Comparison of ENCODE assay signal across 8 cellular contexts in the genomic region with DNA sequence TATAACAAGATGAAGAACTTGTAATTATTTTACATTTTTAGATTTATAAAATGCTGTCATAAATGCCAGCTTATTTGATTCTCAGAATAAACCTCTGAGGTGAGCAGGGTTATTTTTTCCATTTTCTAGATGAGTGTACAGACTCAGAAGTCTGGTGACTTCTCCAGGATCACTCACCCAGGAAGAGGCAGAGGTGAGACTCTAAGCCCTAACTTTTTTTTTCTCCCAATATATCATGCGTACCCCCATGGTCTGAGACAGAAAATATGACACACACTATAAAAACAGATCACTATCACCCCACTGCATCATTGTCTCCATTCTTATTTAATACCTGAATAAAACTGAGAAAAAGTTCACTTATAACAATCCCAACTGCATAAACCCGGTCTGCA. TPM values are rescaled to one million over a fixed set of nuclear protein-coding genes. Genes with fewer than 3 reads are reported as not detected.
DNase-seq lines count a peak whose midpoint lies in the region; ATAC-seq and TF ChIP-seq lines count a peak whose summit lies in the region.
"Not testable (repeated sequence)": the region's sequence is repeated elsewhere in the genome, so short reads cannot be mapped to it uniquely, and the experiment has no call there.

No MANE protein-coding gene starts in this region.

- H3K4me1 Mint-ChIP-seq in activated CD4-positive, alpha-beta T cell treated with anti-CD3 and anti-CD28 coated beads, Interleukin-2, amount 10 ng/mL, durations not matched to agents 24 days and 14 days: peaks cover 11% of the 10 kb centered on the region
- H3K4me1 Mint-ChIP-seq in activated T-cell treated with anti-CD3 and anti-CD28 coated beads, Interleukin-2, amount 50 U/mL, for 72 hours (ENCODE audit: low read depth): peaks cover 40% of the 10 kb centered on the region
- peaks cover 14% of the 10 kb centered on the region for H3K4me1 Mint-ChIP-seq in activated naive CD8-positive, alpha-beta T cell (ENCODE audit: low read depth)

- intact Hi-C loops in activated CD4-positive, alpha-beta T cell treated with anti-CD3 and anti-CD28 coated beads, Interleukin-2, amount 10 ng/mL, durations not matched to agents 24 days and 14 days (cut with micrococcal nuclease): not testable (repeated sequence)

- DNase-seq in activated CD4-positive, alpha-beta T cell treated with anti-CD3 and anti-CD28 coated beads, Interleukin-2, amount 10 ng/mL, durations not matched to agents 24 days and 14 days: not testable (repeated sequence)
- peak; percentile 3 to 27 for DNase-seq in activated T-cell treated with anti-CD3 and anti-CD28 coated beads, Interleukin-2, amount 50 U/mL, for 72 hours
- peak; percentile 26 for DNase-seq in stimulated activated CD4-positive, alpha-beta T cell treated with anti-CD3 and anti-CD28 coated beads, Interleukin-15, amount 100 ng/mL, for 24 hours
- DNase-seq in stimulated activated naive CD8-positive, alpha-beta T cell treated with anti-CD3 and anti-CD28 coated beads, Interleukin-15, Interleukin-2, amounts not matched to agents 100 U/mL and 50 U/mL, for 24 hours: peak; percentile 7

- H3K36me3 Mint-ChIP-seq in activated CD4-positive, alpha-beta T cell treated with anti-CD3 and anti-CD28 coated beads, Interleukin-2, amount 10 ng/mL, durations not matched to agents 24 days and 14 days (ENCODE audit: low read depth); activated T-cell treated with anti-CD3 and anti-CD28 coated beads, Interleukin-2, amount 50 U/mL, for 72 hours (ENCODE audit: insufficient read depth in 2 of 2); activated naive CD8-positive, alpha-beta T cell: not testable (repeated sequence)

- peak; percentile 39 for ATAC-seq in GM18505 (IDR thresholded peaks at IDR 0.05; ENCODE audit: unreplicated experiment)
- peak; percentile 36 for ATAC-seq in HG03039 (IDR thresholded peaks at IDR 0.05; ENCODE audit: unreplicated experiment)
- peak; percentile 36 for ATAC-seq in HG03442 (IDR thresholded peaks at IDR 0.05; ENCODE audit: unreplicated experiment)
- ATAC-seq in activated T-cell treated with anti-CD3 and anti-CD28 coated beads, Interleukin-2, amount 50 U/mL, for 72 hours (replicated peaks in 1 of 2): peak; percentile 90 to 92
- ATAC-seq in stimulated activated naive CD8-positive, alpha-beta T cell treated with anti-CD3 and anti-CD28 coated beads, Interleukin-15, Interleukin-2, amounts not matched to agents 100 U/mL and 50 U/mL, for 24 hours: peak; percentile 92

- not testable (repeated sequence) for H3K4me3 Mint-ChIP-seq in activated CD4-positive, alpha-beta T cell treated with anti-CD3 and anti-CD28 coated beads, Interleukin-2, amount 10 ng/mL, durations not matched to agents 24 days and 14 days
- H3K4me3 Mint-ChIP-seq in activated T-cell treated with anti-CD3 and anti-CD28 coated beads, Interleukin-2, amount 50 U/mL, for 72 hours: peak overlapping the region; percentile 50 to 55
- peak overlapping the region; percentile 21 for H3K4me3 Mint-ChIP-seq in activated naive CD8-positive, alpha-beta T cell

- not testable (repeated sequence) for H3K27me3 Mint-ChIP-seq in activated CD4-positive, alpha-beta T cell treated with anti-CD3 and anti-CD28 coated beads, Interleukin-2, amount 10 ng/mL, durations not matched to agents 24 days and 14 days; activated T-cell treated with anti-CD3 and anti-CD28 coated beads, Interleukin-2, amount 50 U/mL, for 72 hours (ENCODE audit: low read depth); activated naive CD8-positive, alpha-beta T cell

- not testable (repeated sequence) for H3K9me3 Mint-ChIP-seq in activated CD4-positive, alpha-beta T cell treated with anti-CD3 and anti-CD28 coated beads, Interleukin-2, amount 10 ng/mL, durations not matched to agents 24 days and 14 days; activated T-cell treated with anti-CD3 and anti-CD28 coated beads, Interleukin-2, amount 50 U/mL, for 72 hours; activated naive CD8-positive, alpha-beta T cell (ENCODE audit: low read depth)

- peak overlapping the region; percentile 23 for H3K27ac Mint-ChIP-seq in activated CD4-positive, alpha-beta T cell treated with anti-CD3 and anti-CD28 coated beads, Interleukin-2, amount 10 ng/mL, durations not matched to agents 24 days and 14 days
- not testable (repeated sequence) for H3K27ac Mint-ChIP-seq in activated T-cell treated with anti-CD3 and anti-CD28 coated beads, Interleukin-2, amount 50 U/mL, for 72 hours
- H3K27ac Mint-ChIP-seq in activated naive CD8-positive, alpha-beta T cell: peak overlapping the region; percentile 68

- TF ChIP-seq POLR2A in GM18505 (IDR thresholded peaks at IDR 0.05; ENCODE audit: borderline replicate concordance, extremely low read depth, insufficient read depth, insufficient read length): not testable (repeated sequence)

RNA-seq across cellular contexts. Expression of gene DPY19L2, which starts 45.4 kb away (rescaled TPM):
- total RNA-seq in activated CD4-positive, alpha-beta T cell treated with anti-CD3 and anti-CD28 coated beads, Interleukin-2, amount 10 ng/mL, durations not matched to agents 24 days and 14 days: 0.61 and 0.80 TPM in 2 replicates
- total RNA-seq in activated T-cell treated with anti-CD3 and anti-CD28 coated beads, Interleukin-2, amount 50 U/mL, for 72 hours: 1 to 10 TPM; 1.9 to 4.7 TPM

Comparison
In these comparisons a context has a peak if more than half of its experiments do, and no peak if none do; other contexts are left out.
1. ATAC-seq: peak in every context shown above with its lines; median percentile 92 in stimulated activated naive CD8-positive, alpha-beta T cell treated with anti-CD3 and anti-CD28 coated beads, Interleukin-15, Interleukin-2, amounts not matched to agents 100 U/mL and 50 U/mL, for 24 hours; 91 in activated T-cell treated with anti-CD3 and anti-CD28 coated beads, Interleukin-2, amount 50 U/mL, for 72 hours; 39 in GM18505; 36 in HG03039; 36 in HG03442.